In genomic region chr2:73986085-73986680, GRCh38 we compare ENCODE assay signal across 8 cellular contexts. TPM values are rescaled to one million over a fixed set of nuclear protein-coding genes. Genes with fewer than 3 reads are reported as not detected.
DNase-seq lines count a peak whose midpoint lies in the region; ATAC-seq lines count a peak whose summit lies in the region.

No MANE protein-coding gene starts in this region.

- no peaks in the 10 kb centered on the region for H3K27me3 Mint-ChIP-seq in activated T-cell treated with anti-CD3 and anti-CD28 coated beads, Interleukin-2, amount 50 U/mL, for 4 hours (ENCODE audit: low read depth)
- no peaks in the 10 kb centered on the region for H3K27me3 Mint-ChIP-seq in stimulated activated naive CD8-positive, alpha-beta T cell treated with anti-CD3 and anti-CD28 coated beads, Interleukin-15, Interleukin-2, amounts not matched to agents 100 ng/mL and 50 ng/mL, for 24 hours

- peaks cover 40% of the 10 kb centered on the region for H3K36me3 Mint-ChIP-seq in activated T-cell treated with anti-CD3 and anti-CD28 coated beads, Interleukin-2, amount 50 U/mL, for 4 hours (ENCODE audit: insufficient read depth)
- peaks cover 50% of the 10 kb centered on the region for H3K36me3 Mint-ChIP-seq in stimulated activated naive CD8-positive, alpha-beta T cell treated with anti-CD3 and anti-CD28 coated beads, Interleukin-15, Interleukin-2, amounts not matched to agents 100 ng/mL and 50 ng/mL, for 24 hours (ENCODE audit: low read depth)

- intact Hi-C loops in posterior vena cava (cut with DNase I) = no loop called here

- no peaks in the 10 kb centered on the region for H3K9me3 ChIP-seq in iPS-15b (ENCODE audit: control insufficient read depth, insufficient read depth, low read length)

- H3K27ac Mint-ChIP-seq in stimulated activated naive CD8-positive, alpha-beta T cell treated with anti-CD3 and anti-CD28 coated beads, Interleukin-15, Interleukin-2, amounts not matched to agents 100 ng/mL and 50 ng/mL, for 24 hours = peak overlapping the region; percentile 93

- H3K4me1 ChIP-seq in iPS-15b (ENCODE audit: control insufficient read depth, insufficient read depth, low read length) = peaks cover 27% of the 10 kb centered on the region

- H3K36me3 ChIP-seq in iPS-15b (ENCODE audit: control insufficient read depth, insufficient read depth, low read length) = no peaks in the 10 kb centered on the region

- DNase-seq in NCI-H510A treated with DMSO at 0.1 percent for 48 hours (lab: John Stamatoyannopoulos, UW) = peak; percentile 16
- no peak for DNase-seq in NCI-H510A (lab: John Stamatoyannopoulos, UW)
- DNase-seq in activated T-cell treated with anti-CD3 and anti-CD28 coated beads, Interleukin-2, amount 50 U/mL, for 4 hours = no peak
- DNase-seq in posterior vena cava (ENCODE audit: low spot score) = no peak
- no peak for DNase-seq in NCI-H1105 (lab: John Stamatoyannopoulos, UW)

- ATAC-seq in activated T-cell treated with anti-CD3 and anti-CD28 coated beads, Interleukin-2, amount 50 U/mL, for 4 hours = peak in 1 of 2 donors; percentile 3
- ATAC-seq in GM19351 (IDR thresholded peaks at IDR 0.05; ENCODE audit: unreplicated experiment) = no peak

- peak overlapping the region; percentile 50 for H3K4me3 ChIP-seq in iPS-15b (ENCODE audit: low read depth, low read length)

- no peaks in the 10 kb centered on the region for H3K9me3 Mint-ChIP-seq in activated T-cell treated with anti-CD3 and anti-CD28 coated beads, Interleukin-2, amount 50 U/mL, for 4 hours
- H3K9me3 Mint-ChIP-seq in stimulated activated naive CD8-positive, alpha-beta T cell treated with anti-CD3 and anti-CD28 coated beads, Interleukin-15, Interleukin-2, amounts not matched to agents 100 ng/mL and 50 ng/mL, for 24 hours = no peaks in the 10 kb centered on the region

- peaks cover 70% of the 10 kb centered on the region for H3K4me1 Mint-ChIP-seq in activated T-cell treated with anti-CD3 and anti-CD28 coated beads, Interleukin-2, amount 50 U/mL, for 4 hours (ENCODE audit: low read depth)
- peaks cover 76% of the 10 kb centered on the region for H3K4me1 Mint-ChIP-seq in stimulated activated naive CD8-positive, alpha-beta T cell treated with anti-CD3 and anti-CD28 coated beads, Interleukin-15, Interleukin-2, amounts not matched to agents 100 ng/mL and 50 ng/mL, for 24 hours (ENCODE audit: low read depth)

- peaks cover 58% of the 10 kb centered on the region for H3K27me3 ChIP-seq in iPS-15b (ENCODE audit: control insufficient read depth, insufficient read depth, low read length)

- H3K9ac ChIP-seq in iPS-15b (ENCODE audit: low read depth, low read length) = no peak overlapping the region

- peak overlapping the region; percentile 94 for H3K4me3 Mint-ChIP-seq in activated T-cell treated with anti-CD3 and anti-CD28 coated beads, Interleukin-2, amount 50 U/mL, for 4 hours
- peak overlapping the region; percentile 90 for H3K4me3 Mint-ChIP-seq in stimulated activated naive CD8-positive, alpha-beta T cell treated with anti-CD3 and anti-CD28 coated beads, Interleukin-15, Interleukin-2, amounts not matched to agents 100 ng/mL and 50 ng/mL, for 24 hours

RNA-seq across cellular contexts. Expression of gene TET3, which starts 1.5 kb away (rescaled TPM):
- 10 to 100 TPM; 30.8 to 34.0 (median 31.7) TPM for total RNA-seq in activated T-cell treated with anti-CD3 and anti-CD28 coated beads, Interleukin-2, amount 50 U/mL, for 4 hours
- total RNA-seq in posterior vena cava = 1 to 10 TPM; 6.6 to 8.5 TPM

RNA-seq across cellular contexts. Expression of gene DGUOK, which starts 59.5 kb away (rescaled TPM):
- total RNA-seq in activated T-cell treated with anti-CD3 and anti-CD28 coated beads, Interleukin-2, amount 50 U/mL, for 4 hours = 10 to 100 TPM; 69.5 to 76.0 (median 74.2) TPM
- 10 to 100 TPM; 36.1 to 41.9 TPM for total RNA-seq in posterior vena cava
